ENCODE assay signal across 11 cellular contexts in genomic region chr3:10389995-10390394, GRCh38.
DNase-seq lines count a peak whose midpoint lies in the region; ATAC-seq and TF ChIP-seq lines count a peak whose summit lies in the region.
"Had no signal": no experiment of that assay in that cellular context is flagged by ENCODE, and none has a peak within 500 bp of the region (broad histone marks: within the 10 kb centered on the region; RNA-seq: fewer than 3 reads in every experiment).

No MANE protein-coding gene starts in this region.

- WGBS in hepatocyte (ENCODE audit: low lambda C conversion rate, missing lambda C conversion rate) = 61% methylated on average over 2 of the region's 2 CpGs

- no peak overlapping the region for H3K27ac ChIP-seq in hepatocyte
- H3K27ac ChIP-seq: A549 had no signal

- no peaks in the 10 kb centered on the region for H3K9me2 ChIP-seq in hepatocyte (replicated peaks; ENCODE audit: insufficient read depth)

- no peak for TF ChIP-seq CTCF in hepatocyte (IDR thresholded peaks at IDR 0.05; ENCODE audit: poor library complexity)

- no peaks in the 10 kb centered on the region for H3K9me3 ChIP-seq in hepatocyte (ENCODE audit: low read depth)
- H3K9me3 ChIP-seq: A549 had no signal

- H3K4me2 ChIP-seq in hepatocyte = no peak overlapping the region
- H3K4me2 ChIP-seq: A549 had no signal

- no peaks in the 10 kb centered on the region for H3K79me2 ChIP-seq in hepatocyte

- no peaks in the 10 kb centered on the region for H3K4me1 ChIP-seq in hepatocyte (ENCODE audit: insufficient read depth)
- H3K4me1 ChIP-seq: A549 had no signal

- H3K27me3 ChIP-seq in hepatocyte = no peaks in the 10 kb centered on the region

- no peaks in the 10 kb centered on the region for H4K20me1 ChIP-seq in hepatocyte (ENCODE audit: insufficient read depth, poor library complexity, severe bottlenecking)

- no peak overlapping the region for H2AFZ ChIP-seq in hepatocyte

- H3K4me3 ChIP-seq in hepatocyte = no peak overlapping the region
- H3K4me3 ChIP-seq: A549 had no signal

- DNase-seq in Ammon's horn (ENCODE audit: low spot score) (peak; percentile 33), OCI-M1 (lab: John Stamatoyannopoulos, UW) (peak; percentile 83), NCI-H345 treated with DMSO at 0.1 percent for 48 hours (lab: John Stamatoyannopoulos, UW; ENCODE audit: unreplicated experiment) (no peak), NCI-H524 (lab: John Stamatoyannopoulos, UW) (no peak), hepatocyte (ENCODE audit: low spot score) (no peak)
- DNase-seq: activated CD8-positive, alpha-beta memory T cell treated with anti-CD3 and anti-CD28 coated beads, Interleukin-2, amount 50 U/mL, for 4 hours; trophoblast cell had no signal

- peak; percentile 75 for ATAC-seq in GM19328 (IDR thresholded peaks at IDR 0.05; ENCODE audit: unreplicated experiment)
- peak; percentile 84 for ATAC-seq in HG03064 (IDR thresholded peaks at IDR 0.05; ENCODE audit: low read depth, unreplicated experiment)
- no peak for ATAC-seq in HG03039 (IDR thresholded peaks at IDR 0.05; ENCODE audit: unreplicated experiment)
- ATAC-seq: A549 had no signal

- H3K36me3 ChIP-seq in hepatocyte (replicated peaks; ENCODE audit: insufficient read depth, low read depth) = no peaks in the 10 kb centered on the region

Comparison
In these comparisons a context has a peak if more than half of its experiments do, and no peak if none do; other contexts are left out.
1. DNase-seq: peak in Ammon's horn (single experiment) and OCI-M1 (single experiment); none in NCI-H345 treated with DMSO at 0.1 percent for 48 hours (single experiment), NCI-H524 (0 of 2) and hepatocyte (single experiment).